3 cellular contexts compared by ENCODE assay signal in the genomic region with DNA sequence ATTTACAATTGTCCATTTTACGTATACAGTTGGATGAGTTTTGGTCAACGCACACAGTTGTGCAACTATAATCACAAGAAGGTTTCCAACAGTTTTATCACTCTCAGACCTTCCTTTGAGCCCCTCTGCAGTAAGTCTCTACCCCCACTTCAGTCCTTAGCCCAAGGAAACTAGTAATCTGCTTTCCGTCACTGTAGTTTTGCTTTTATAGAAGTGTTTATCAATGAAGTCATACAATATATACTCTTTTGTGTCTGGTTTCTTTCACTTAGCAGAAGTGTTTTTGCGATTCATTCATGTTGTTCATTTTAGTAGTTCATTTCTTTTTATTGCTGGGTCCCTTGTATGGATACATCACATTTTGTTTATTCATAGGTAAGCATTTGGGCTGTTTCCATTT.
"Had no signal": no experiment of that assay in that cellular context is flagged by ENCODE, and none has a peak within 500 bp of the region (broad histone marks: within the 10 kb centered on the region; RNA-seq: fewer than 3 reads in every experiment).

No MANE protein-coding gene starts in this region.

- DNase-seq: H9, HCEC 1CT had no signal

- H3K4me3 ChIP-seq: GM23338 had no signal

- ATAC-seq: GM23338 had no signal

- H2AFZ ChIP-seq: GM23338 had no signal

- H3K4me2 ChIP-seq: GM23338 had no signal
